In genomic region chr2:236176417-236176816, GRCh38 we compare ENCODE assay signal across 10 cellular contexts. TPM values are rescaled to one million over a fixed set of nuclear protein-coding genes. Genes with fewer than 3 reads are reported as not detected.
A peak's percentile ranks its signal among the peaks of the same experiment; 100 is the strongest.
DNase-seq lines count a peak whose midpoint lies in the region; ATAC-seq and TF ChIP-seq lines count a peak whose summit lies in the region.
"Had no signal": no experiment of that assay in that cellular context is flagged by ENCODE, and none has a peak within 500 bp of the region (broad histone marks: within the 10 kb centered on the region; RNA-seq: fewer than 3 reads in every experiment).

No MANE protein-coding gene starts in this region.

- H3K4me1 ChIP-seq in OCI-LY1 (ENCODE audit: insufficient read depth, low read length, severe bottlenecking) (no peaks in the 10 kb centered on the region), smooth muscle cell (ENCODE audit: low read depth) (peaks cover 38% of the 10 kb centered on the region)

- H3K27ac ChIP-seq in OCI-LY1 (ENCODE audit: low read depth, low read length, poor library complexity, severe bottlenecking) (no peak overlapping the region), smooth muscle cell (ENCODE audit: low read depth) (no peak overlapping the region)
- H3K27ac ChIP-seq: thoracic aorta had no signal

- TF ChIP-seq CTCF in activated CD8-positive, alpha-beta T cell treated with anti-CD3 and anti-CD28 coated beads for 36 hours (IDR thresholded peaks at IDR 0.05), result peak; percentile 74
- peak; percentile 56 for TF ChIP-seq CTCF in OCI-LY1 (IDR thresholded peaks at IDR 0.05; ENCODE audit: low read length)
- peak; percentile 65 for TF ChIP-seq CTCF in epithelial cell of esophagus (IDR thresholded peaks at IDR 0.05; ENCODE audit: insufficient read depth, low read depth, low read length, missing control alignments)
- TF ChIP-seq CTCF in smooth muscle cell (IDR thresholded peaks at IDR 0.05; ENCODE audit: borderline replicate concordance, insufficient read depth, poor library complexity, severe bottlenecking), result peak; percentile 57

- H3K9me3 Mint-ChIP-seq in activated CD8-positive, alpha-beta T cell treated with anti-CD3 and anti-CD28 coated beads for 36 hours, result peaks cover 1% of the 10 kb centered on the region
- H3K9me3 Mint-ChIP-seq in activated CD8-positive, alpha-beta T cell treated with anti-CD3 and anti-CD28 coated beads, Interleukin-2, amount 10 ng/mL, durations not matched to agents 7 days and 5 days (ENCODE audit: insufficient read depth), result no peaks in the 10 kb centered on the region
- H3K9me3 Mint-ChIP-seq in activated naive CD4-positive, alpha-beta T cell treated with anti-CD3 and anti-CD28 coated beads, Interleukin-2, amount 10 ng/mL, durations not matched to agents 7 days and 5 days, result no peaks in the 10 kb centered on the region

- H3K27me3 Mint-ChIP-seq in activated CD8-positive, alpha-beta T cell treated with anti-CD3 and anti-CD28 coated beads for 36 hours, result peaks cover 70% of the 10 kb centered on the region
- peaks cover 59% of the 10 kb centered on the region for H3K27me3 Mint-ChIP-seq in activated CD8-positive, alpha-beta T cell treated with anti-CD3 and anti-CD28 coated beads, Interleukin-2, amount 10 ng/mL, durations not matched to agents 7 days and 5 days (ENCODE audit: low read depth)
- H3K27me3 Mint-ChIP-seq in activated naive CD4-positive, alpha-beta T cell treated with anti-CD3 and anti-CD28 coated beads, Interleukin-2, amount 10 ng/mL, durations not matched to agents 7 days and 5 days, result peaks cover 94% of the 10 kb centered on the region

- H3K9me2 ChIP-seq in OCI-LY1 (ENCODE audit: low read depth, low read length), result no peaks in the 10 kb centered on the region

- intact Hi-C loops in activated CD8-positive, alpha-beta T cell treated with anti-CD3 and anti-CD28 coated beads for 36 hours (cut with micrococcal nuclease), result no loop called here

- H3K4me2 ChIP-seq in OCI-LY1 (ENCODE audit: low read length), result no peak overlapping the region
- H3K4me2 ChIP-seq in smooth muscle cell, result no peak overlapping the region

- H3F3A ChIP-seq in OCI-LY1 (ENCODE audit: insufficient read depth, low read length) (no peaks in the 10 kb centered on the region), smooth muscle cell (ENCODE audit: low read depth) (peaks cover 23% of the 10 kb centered on the region)

- H2AFZ ChIP-seq in OCI-LY1 (ENCODE audit: low read length), result no peak overlapping the region
- H2AFZ ChIP-seq in smooth muscle cell (ENCODE audit: low read depth), result no peak overlapping the region

- DNase-seq in activated CD8-positive, alpha-beta T cell treated with anti-CD3 and anti-CD28 coated beads for 36 hours, result peak; percentile 33
- no peak for DNase-seq in activated CD8-positive, alpha-beta T cell treated with anti-CD3 and anti-CD28 coated beads, Interleukin-2, amount 10 ng/mL, durations not matched to agents 7 days and 5 days
- peak; percentile 52 for DNase-seq in epithelial cell of esophagus (ENCODE audit: low read depth)
- no peak for DNase-seq in smooth muscle cell (lab: John Stamatoyannopoulos, UW; ENCODE audit: unreplicated experiment)
- no peak for DNase-seq in activated naive CD4-positive, alpha-beta T cell treated with anti-CD3 and anti-CD28 coated beads, Interleukin-2, amount 10 ng/mL, durations not matched to agents 7 days and 5 days
- DNase-seq: right cardiac atrium had no signal

- H3K27me3 ChIP-seq in OCI-LY1 (ENCODE audit: insufficient read depth, low read length) (0 out of 2 replicates have a peak, but pooled peaks cover 3% of the 10 kb centered on the region), smooth muscle cell (ENCODE audit: low read depth) (peaks cover 37% of the 10 kb centered on the region)

- ATAC-seq in activated CD8-positive, alpha-beta T cell treated with anti-CD3 and anti-CD28 coated beads for 36 hours, result no peak
- no peak for ATAC-seq in activated CD8-positive, alpha-beta T cell treated with anti-CD3 and anti-CD28 coated beads, Interleukin-2, amount 10 ng/mL, durations not matched to agents 7 days and 5 days
- ATAC-seq in HG02870 (IDR thresholded peaks at IDR 0.05; ENCODE audit: unreplicated experiment) (no peak), HG03039 (IDR thresholded peaks at IDR 0.05; ENCODE audit: unreplicated experiment) (no peak)
- ATAC-seq: right cardiac atrium had no signal

- H3K4me1 Mint-ChIP-seq in activated CD8-positive, alpha-beta T cell treated with anti-CD3 and anti-CD28 coated beads for 36 hours (ENCODE audit: low read depth), result peaks cover 3% of the 10 kb centered on the region
- H3K4me1 Mint-ChIP-seq in activated CD8-positive, alpha-beta T cell treated with anti-CD3 and anti-CD28 coated beads, Interleukin-2, amount 10 ng/mL, durations not matched to agents 7 days and 5 days (ENCODE audit: low read depth), result peaks cover 4% of the 10 kb centered on the region
- peaks cover 7% of the 10 kb centered on the region for H3K4me1 Mint-ChIP-seq in activated naive CD4-positive, alpha-beta T cell treated with anti-CD3 and anti-CD28 coated beads, Interleukin-2, amount 10 ng/mL, durations not matched to agents 7 days and 5 days

- WGBS in smooth muscle cell (ENCODE audit: low lambda C conversion rate), result 18% methylated on average over 7 of the region's 7 CpGs

- H3K27ac Mint-ChIP-seq in activated CD8-positive, alpha-beta T cell treated with anti-CD3 and anti-CD28 coated beads for 36 hours, result no peak overlapping the region
- H3K27ac Mint-ChIP-seq in activated CD8-positive, alpha-beta T cell treated with anti-CD3 and anti-CD28 coated beads, Interleukin-2, amount 10 ng/mL, durations not matched to agents 7 days and 5 days, result no peak overlapping the region
- no peak overlapping the region for H3K27ac Mint-ChIP-seq in activated naive CD4-positive, alpha-beta T cell treated with anti-CD3 and anti-CD28 coated beads, Interleukin-2, amount 10 ng/mL, durations not matched to agents 7 days and 5 days

- CTCF ChIA-PET in activated CD8-positive, alpha-beta T cell treated with anti-CD3 and anti-CD28 coated beads for 36 hours (lab: Charles Lee), result interaction anchor here (0.7 to 3.1 kb wide), 8 partner anchors 13 to 410 kb away, joined by 3 to 14 read pairs (median 3); no protein-coding TSS in a partner anchor
- CTCF ChIA-PET in activated CD8-positive, alpha-beta T cell treated with anti-CD3 and anti-CD28 coated beads, Interleukin-2, amount 10 ng/mL, durations not matched to agents 7 days and 5 days (lab: Charles Lee), result interaction anchor here (1.2 to 1.4 kb wide), 2 partner anchors 11 to 14 kb away, joined by 3 to 5 read pairs; no protein-coding TSS in a partner anchor
- CTCF ChIA-PET in activated naive CD4-positive, alpha-beta T cell treated with anti-CD3 and anti-CD28 coated beads, Interleukin-2, amount 10 ng/mL, durations not matched to agents 7 days and 5 days (lab: Charles Lee), result interaction anchor here (1.5 kb wide), 1 partner anchor 397 kb away, joined by 6 read pairs; no protein-coding TSS in a partner anchor

- H3K4me3 Mint-ChIP-seq in activated CD8-positive, alpha-beta T cell treated with anti-CD3 and anti-CD28 coated beads for 36 hours, result no peak overlapping the region
- no peak overlapping the region for H3K4me3 Mint-ChIP-seq in activated CD8-positive, alpha-beta T cell treated with anti-CD3 and anti-CD28 coated beads, Interleukin-2, amount 10 ng/mL, durations not matched to agents 7 days and 5 days
- no peak overlapping the region for H3K4me3 Mint-ChIP-seq in activated naive CD4-positive, alpha-beta T cell treated with anti-CD3 and anti-CD28 coated beads, Interleukin-2, amount 10 ng/mL, durations not matched to agents 7 days and 5 days

- no peak overlapping the region for H3K9ac ChIP-seq in OCI-LY1 (ENCODE audit: low read length)
- H3K9ac ChIP-seq in smooth muscle cell (ENCODE audit: low read depth), result no peak overlapping the region

- no peaks in the 10 kb centered on the region for H3K79me2 ChIP-seq in OCI-LY1 (ENCODE audit: insufficient read depth, low read length)
- H3K79me2 ChIP-seq in smooth muscle cell (ENCODE audit: low read depth), result no peaks in the 10 kb centered on the region

- no peak overlapping the region for H3K4me3 ChIP-seq in OCI-LY1 (ENCODE audit: low read depth, low read length, poor library complexity, severe bottlenecking)
- H3K4me3 ChIP-seq in epithelial cell of esophagus (ENCODE audit: low read length), result no peak overlapping the region
- H3K4me3 ChIP-seq in smooth muscle cell, result no peak overlapping the region
- H3K4me3 ChIP-seq: thoracic aorta had no signal

- no peaks in the 10 kb centered on the region for H3K36me3 Mint-ChIP-seq in activated CD8-positive, alpha-beta T cell treated with anti-CD3 and anti-CD28 coated beads for 36 hours (ENCODE audit: low read depth)
- peaks cover 3% of the 10 kb centered on the region for H3K36me3 Mint-ChIP-seq in activated CD8-positive, alpha-beta T cell treated with anti-CD3 and anti-CD28 coated beads, Interleukin-2, amount 10 ng/mL, durations not matched to agents 7 days and 5 days (ENCODE audit: low read depth)
- no peaks in the 10 kb centered on the region for H3K36me3 Mint-ChIP-seq in activated naive CD4-positive, alpha-beta T cell treated with anti-CD3 and anti-CD28 coated beads, Interleukin-2, amount 10 ng/mL, durations not matched to agents 7 days and 5 days

- H3K9me3 ChIP-seq in OCI-LY1 (ENCODE audit: low read length) (no peaks in the 10 kb centered on the region), smooth muscle cell (replicated peaks; ENCODE audit: low read depth) (no peaks in the 10 kb centered on the region)
- H3K9me3 ChIP-seq: thoracic aorta had no signal

- H4K20me1 ChIP-seq in OCI-LY1 (ENCODE audit: insufficient read depth, low read length) (no peaks in the 10 kb centered on the region), smooth muscle cell (ENCODE audit: low read depth) (no peaks in the 10 kb centered on the region)

- H3K36me3 ChIP-seq in OCI-LY1 (ENCODE audit: insufficient read depth, low read length), result no peaks in the 10 kb centered on the region
- H3K36me3 ChIP-seq in smooth muscle cell (ENCODE audit: low read depth), result no peaks in the 10 kb centered on the region
- H3K36me3 ChIP-seq: thoracic aorta had no signal

- POLR2A ChIA-PET in activated CD8-positive, alpha-beta T cell treated with anti-CD3 and anti-CD28 coated beads for 36 hours (lab: Charles Lee), result interaction anchor here (0.6 kb wide), 1 partner anchor 11 kb away, joined by 3 read pairs; no protein-coding TSS in a partner anchor
- POLR2A ChIA-PET in activated CD8-positive, alpha-beta T cell treated with anti-CD3 and anti-CD28 coated beads, Interleukin-2, amount 10 ng/mL, durations not matched to agents 7 days and 5 days (lab: Charles Lee), result no interaction called here

RNA-seq across cellular contexts. Expression of gene GBX2, which starts 8.2 kb away (rescaled TPM):
- total RNA-seq in activated CD8-positive, alpha-beta T cell treated with anti-CD3 and anti-CD28 coated beads for 36 hours, result not detected
- not detected for total RNA-seq in activated CD8-positive, alpha-beta T cell treated with anti-CD3 and anti-CD28 coated beads, Interleukin-2, amount 10 ng/mL, durations not matched to agents 7 days and 5 days
- total RNA-seq in smooth muscle cell, result not detected in 2 replicates
- 0.27 TPM in 1 of 2 replicates, not detected in the other for polyA plus RNA-seq in smooth muscle cell
- total RNA-seq: right cardiac atrium, thoracic aorta had no signal
- polyA plus RNA-seq: right cardiac atrium had no signal

Comparison
In these comparisons a context has a peak if more than half of its experiments do, and no peak if none do; other contexts are left out.
1. DNase-seq: peak in activated CD8-positive, alpha-beta T cell treated with anti-CD3 and anti-CD28 coated beads for 36 hours (single experiment) and epithelial cell of esophagus (single experiment); none in activated CD8-positive, alpha-beta T cell treated with anti-CD3 and anti-CD28 coated beads, Interleukin-2, amount 10 ng/mL, durations not matched to agents 7 days and 5 days (single experiment), smooth muscle cell (single experiment) and activated naive CD4-positive, alpha-beta T cell treated with anti-CD3 and anti-CD28 coated beads, Interleukin-2, amount 10 ng/mL, durations not matched to agents 7 days and 5 days (single experiment).
2. Peak in every context shown above with its lines, with median percentiles within 50 percentile points of each other: CTCF ChIP-seq.